Comparison of ENCODE assay signal across 1 cellular context in genomic region chr19:41479757-41480191, GRCh38.
TF ChIP-seq lines count a peak whose summit lies in the region.

No MANE protein-coding gene starts in this region.

TF ChIP-seq in HepG2, 621 proteins besides CTCF, POLR2A, EP300 and RAD21:
- TF ChIP-seq FOSL2 (CRISPR knock-in tag; IDR thresholded peaks at IDR 0.05) = 0 out of 2 replicates have a peak, but pooled peaks have one; percentile 11
- TF ChIP-seq, protein P1, sequence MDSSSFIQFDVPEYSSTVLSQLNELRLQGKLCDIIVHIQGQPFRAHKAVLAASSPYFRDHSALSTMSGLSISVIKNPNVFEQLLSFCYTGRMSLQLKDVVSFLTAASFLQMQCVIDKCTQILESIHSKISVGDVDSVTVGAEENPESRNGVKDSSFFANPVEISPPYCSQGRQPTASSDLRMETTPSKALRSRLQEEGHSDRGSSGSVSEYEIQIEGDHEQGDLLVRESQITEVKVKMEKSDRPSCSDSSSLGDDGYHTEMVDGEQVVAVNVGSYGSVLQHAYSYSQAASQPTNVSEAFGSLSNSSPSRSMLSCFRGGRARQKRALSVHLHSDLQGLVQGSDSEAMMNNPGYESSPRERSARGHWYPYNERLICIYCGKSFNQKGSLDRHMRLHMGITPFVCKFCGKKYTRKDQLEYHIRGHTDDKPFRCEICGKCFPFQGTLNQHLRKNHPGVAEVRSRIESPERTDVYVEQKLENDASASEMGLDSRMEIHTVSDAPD (CRISPR knock-in tag; IDR thresholded peaks at IDR 0.05) = no peak
